29 cellular contexts compared by ENCODE assay signal in the genomic region with DNA sequence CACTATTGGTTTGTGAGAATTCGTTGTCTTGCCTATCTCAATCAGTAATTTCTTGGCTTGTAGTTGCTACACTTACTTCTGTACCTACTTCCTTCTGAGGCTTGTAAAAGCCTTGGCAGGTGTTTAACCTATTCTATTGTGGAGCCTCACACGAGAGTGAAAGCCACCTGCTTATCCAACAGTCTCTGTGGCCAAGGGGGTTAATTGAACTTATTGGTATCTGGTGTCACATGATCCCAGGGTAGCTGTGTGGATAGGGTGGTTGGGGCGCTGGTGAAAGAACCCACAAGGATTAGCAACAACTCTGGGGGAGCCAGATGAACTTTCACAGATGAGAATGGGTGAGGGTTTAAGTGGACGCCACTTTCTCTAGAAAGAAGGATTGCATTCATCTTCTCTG.
"Had no signal": no experiment of that assay in that cellular context is flagged by ENCODE, and none has a peak within 500 bp of the region (broad histone marks: within the 10 kb centered on the region; RNA-seq: fewer than 3 reads in every experiment).

No MANE protein-coding gene starts in this region.

- H3K4me1 Mint-ChIP-seq: stimulated activated memory B cell treated with anti-CD40 and anti-IgM and Interleukin-4, amounts not matched to agents 10 μg/mL and 1 μg/mL and 100 μg/mL, for 72 hours had no signal

- H3K4me1 ChIP-seq: prostate gland had no signal

- H3K27me3 ChIP-seq: neutrophil, pancreas, upper lobe of left lung, vagina had no signal

- H3K36me3 Mint-ChIP-seq: WTC11 had no signal

- H3K9me3 Mint-ChIP-seq: activated T-cell treated with anti-CD3 and anti-CD28 coated beads, Interleukin-2, amount 50 U/mL, for 72 hours; central memory CD8-positive, alpha-beta T cell; dendritic cell treated with granulocyte-macrophage colony-stimulating factor and Interleukin-4, amounts not matched to agents 40 ng/mL and 50 ng/mL, for 4 days; endodermal cell; immature natural killer cell; nephron; stimulated activated memory B cell treated with anti-CD40 and anti-IgM and Interleukin-4, amounts not matched to agents 10 μg/mL and 1 μg/mL and 100 μg/mL, for 72 hours; stimulated activated naive CD8-positive, alpha-beta T cell treated with anti-CD3 and anti-CD28 coated beads, Interleukin-15, amount 100 ng/mL, for 72 hours; WTC11 had no signal

- DNase-seq: activated CD4-positive, alpha-beta T cell treated with anti-CD3 and anti-CD28 coated beads, Interleukin-2, amount 50 U/mL, for 1 hour; activated naive CD4-positive, alpha-beta T cell; activated T-cell treated with anti-CD3 and anti-CD28 coated beads for 4 hours; activated T-cell treated with anti-CD3 and anti-CD28 coated beads, Interleukin-2, amount 50 U/mL, for 72 hours; anterior cingulate cortex; endodermal cell; foreskin fibroblast; hypothalamus; immature natural killer cell; midbrain; stimulated activated CD4-positive, alpha-beta T cell treated with anti-CD3 and anti-CD28 coated beads, Interleukin-1b, Interleukin-23, amount 100 ng/mL, for 48 hours; stimulated activated CD4-positive, alpha-beta T cell treated with anti-CD3 and anti-CD28 coated beads, Interleukin-4, amount 100 ng/mL, for 4 hours; stimulated activated CD8-positive, alpha-beta memory T cell treated with anti-CD3 and anti-CD28 coated beads, Interleukin-4, amount 100 ng/mL, for 48 hours; stimulated activated naive CD8-positive, alpha-beta T cell treated with anti-CD3 and anti-CD28 coated beads, Interleukin-15, amount 100 ng/mL, for 72 hours; substantia nigra; T-helper 2 cell; upper lobe of left lung had no signal

- H3K4me3 Mint-ChIP-seq: activated naive CD8-positive, alpha-beta T cell; activated T-cell treated with anti-CD3 and anti-CD28 coated beads, Interleukin-2, amount 50 U/mL, for 72 hours; central memory CD8-positive, alpha-beta T cell; dendritic cell treated with granulocyte-macrophage colony-stimulating factor and Interleukin-4, amounts not matched to agents 40 ng/mL and 50 ng/mL, for 4 days; endodermal cell; immature natural killer cell; nephron; stimulated activated memory B cell treated with anti-CD40 and anti-IgM and Interleukin-4, amounts not matched to agents 10 μg/mL and 1 μg/mL and 100 μg/mL, for 72 hours; stimulated activated naive CD8-positive, alpha-beta T cell treated with anti-CD3 and anti-CD28 coated beads, Interleukin-15, amount 100 ng/mL, for 72 hours; WTC11 had no signal

- H3K4me3 ChIP-seq: pancreas, prostate gland, smooth muscle cell, upper lobe of left lung, vagina had no signal

- H3K27ac ChIP-seq: neutrophil, pancreas, prostate gland, upper lobe of left lung, vagina had no signal

- ATAC-seq: activated T-cell treated with anti-CD3 and anti-CD28 coated beads, Interleukin-2, amount 50 U/mL, for 72 hours; esophagus mucosa; pancreas; stimulated activated memory B cell treated with anti-CD40 and anti-IgM and Interleukin-4, amounts not matched to agents 10 μg/mL and 1 μg/mL and 100 μg/mL, for 72 hours; stimulated activated naive CD8-positive, alpha-beta T cell treated with anti-CD3 and anti-CD28 coated beads, Interleukin-15, amount 100 ng/mL, for 72 hours; WTC11 had no signal

- H3K4me2 ChIP-seq: smooth muscle cell had no signal

- H3K27ac Mint-ChIP-seq: activated naive CD8-positive, alpha-beta T cell; activated T-cell treated with anti-CD3 and anti-CD28 coated beads, Interleukin-2, amount 50 U/mL, for 72 hours; dendritic cell treated with granulocyte-macrophage colony-stimulating factor and Interleukin-4, amounts not matched to agents 40 ng/mL and 50 ng/mL, for 4 days; endodermal cell; immature natural killer cell; nephron; stimulated activated naive CD8-positive, alpha-beta T cell treated with anti-CD3 and anti-CD28 coated beads, Interleukin-15, amount 100 ng/mL, for 72 hours; WTC11 had no signal

- H3K27me3 Mint-ChIP-seq: activated naive CD8-positive, alpha-beta T cell; central memory CD8-positive, alpha-beta T cell; dendritic cell treated with granulocyte-macrophage colony-stimulating factor and Interleukin-4, amounts not matched to agents 40 ng/mL and 50 ng/mL, for 4 days; stimulated activated memory B cell treated with anti-CD40 and anti-IgM and Interleukin-4, amounts not matched to agents 10 μg/mL and 1 μg/mL and 100 μg/mL, for 72 hours; stimulated activated naive CD8-positive, alpha-beta T cell treated with anti-CD3 and anti-CD28 coated beads, Interleukin-15, amount 100 ng/mL, for 72 hours had no signal

- H3K9me3 ChIP-seq: neutrophil, pancreas, prostate gland, upper lobe of left lung, vagina had no signal
